In genomic region chr7:92641921-92642511, GRCh38 we compare ENCODE assay signal across 8 cellular contexts. TPM values are rescaled to one million over a fixed set of nuclear protein-coding genes. Genes with fewer than 3 reads are reported as not detected.
DNase-seq lines count a peak whose midpoint lies in the region; ATAC-seq and TF ChIP-seq lines count a peak whose summit lies in the region.

No MANE protein-coding gene starts in this region.

- H3K4me1 Mint-ChIP-seq in stimulated activated naive CD8-positive, alpha-beta T cell treated with anti-CD3 and anti-CD28 coated beads, Interleukin-15, Interleukin-2, amounts not matched to agents 100 ng/mL and 50 ng/mL, for 24 hours (ENCODE audit: low read depth): peaks cover 98% of the 10 kb centered on the region

- no peaks in the 10 kb centered on the region for H3K27me3 Mint-ChIP-seq in stimulated activated naive CD8-positive, alpha-beta T cell treated with anti-CD3 and anti-CD28 coated beads, Interleukin-15, Interleukin-2, amounts not matched to agents 100 ng/mL and 50 ng/mL, for 24 hours

- H3K27ac ChIP-seq in left ventricle myocardium inferior (replicated peaks) (peak overlapping the region; percentile 7), heart right ventricle (peak overlapping the region in 1 of 10 donors; percentile 51), transverse colon (peak overlapping the region in 1 of 4 donors; percentile 8)

- H3K9me3 ChIP-seq in left ventricle myocardium inferior (replicated peaks): no peaks in the 10 kb centered on the region
- no peaks in the 10 kb centered on the region for H3K9me3 ChIP-seq in heart right ventricle
- no peaks in the 10 kb centered on the region for H3K9me3 ChIP-seq in transverse colon

- DNase-seq in left ventricle myocardium inferior: no peak
- DNase-seq in heart right ventricle: no peak
- peak; percentile 54 for DNase-seq in activated CD4-positive, CD25-positive, alpha-beta regulatory T cell treated with anti-CD3 and anti-CD28 coated beads, Interleukin-2, amount 50 U/mL, for 72 hours
- DNase-seq in epithelial cell of proximal tubule (ENCODE audit: low read depth): peak; percentile 98
- no peak for DNase-seq in transverse colon
- DNase-seq in NCI-H345 (lab: John Stamatoyannopoulos, UW): no peak

- H3K27ac Mint-ChIP-seq in stimulated activated naive CD8-positive, alpha-beta T cell treated with anti-CD3 and anti-CD28 coated beads, Interleukin-15, Interleukin-2, amounts not matched to agents 100 ng/mL and 50 ng/mL, for 24 hours: peak overlapping the region; percentile 99

- H3K4me3 Mint-ChIP-seq in stimulated activated naive CD8-positive, alpha-beta T cell treated with anti-CD3 and anti-CD28 coated beads, Interleukin-15, Interleukin-2, amounts not matched to agents 100 ng/mL and 50 ng/mL, for 24 hours: peak overlapping the region; percentile 64

- no peak for TF ChIP-seq EP300 in transverse colon (IDR thresholded peaks at IDR 0.05; ENCODE audit: low read depth)

- intact Hi-C loops in left ventricle myocardium inferior (cut with micrococcal nuclease) (no loop called here), heart right ventricle (cut with DNase I) (loop anchor here in 1 of 10 donors (5.0 kb wide), 1 partner anchor 40 kb away; no protein-coding TSS in a partner anchor), transverse colon (cut with DNase I; ENCODE audit: low total_unique reads) (no loop called here)

- ATAC-seq in heart right ventricle (no peak), HG03342 (IDR thresholded peaks at IDR 0.05; ENCODE audit: unreplicated experiment) (peak; percentile 91)

- H3K27me3 ChIP-seq in left ventricle myocardium inferior (ENCODE audit: low read depth): no peaks in the 10 kb centered on the region
- H3K27me3 ChIP-seq in heart right ventricle: no peaks in the 10 kb centered on the region
- H3K27me3 ChIP-seq in transverse colon: no peaks in the 10 kb centered on the region

- TF ChIP-seq CTCF in left ventricle myocardium inferior (IDR thresholded peaks at IDR 0.05; ENCODE audit: borderline replicate concordance): no peak
- no peak for TF ChIP-seq CTCF in heart right ventricle (IDR thresholded peaks at IDR 0.05)
- no peak for TF ChIP-seq CTCF in epithelial cell of proximal tubule (conservative IDR thresholded peaks at IDR 0.05; ENCODE audit: low read depth, low read length)
- no peak for TF ChIP-seq CTCF in transverse colon (IDR thresholded peaks at IDR 0.05)

- H3K36me3 Mint-ChIP-seq in stimulated activated naive CD8-positive, alpha-beta T cell treated with anti-CD3 and anti-CD28 coated beads, Interleukin-15, Interleukin-2, amounts not matched to agents 100 ng/mL and 50 ng/mL, for 24 hours (ENCODE audit: low read depth): peaks cover 65% of the 10 kb centered on the region

- 83 to 87% methylated on average over 4 of the region's 4 CpGs for WGBS in heart right ventricle, 2 donors
- 62 to 90% methylated on average over 2 to 4 of the region's 4 CpGs for WGBS in transverse colon (ENCODE audit: low coverage in 1 of 2), 2 donors

- in situ Hi-C loops in transverse colon (cut with MboI; ENCODE audit: low pct_ligation_motif_present in 1 of 4, low pct_unique_long_range_greater_than_20kb in 1 of 4, low sequenced_read_pairs in 3 of 4): no loop called here

- H3K4me1 ChIP-seq in left ventricle myocardium inferior (peaks cover 78% of the 10 kb centered on the region), heart right ventricle (peaks cover 18 to 72% (median 38%) of the 10 kb centered on the region in 9 donors), transverse colon (peaks cover 2 to 42% (median 24%) of the 10 kb centered on the region in 4 donors)

- no peaks in the 10 kb centered on the region for H3K9me3 Mint-ChIP-seq in stimulated activated naive CD8-positive, alpha-beta T cell treated with anti-CD3 and anti-CD28 coated beads, Interleukin-15, Interleukin-2, amounts not matched to agents 100 ng/mL and 50 ng/mL, for 24 hours

- no peak for TF ChIP-seq POLR2A in transverse colon (IDR thresholded peaks at IDR 0.05)

- H3K4me3 ChIP-seq in left ventricle myocardium inferior: no peak overlapping the region
- no peak overlapping the region for H3K4me3 ChIP-seq in heart right ventricle
- no peak overlapping the region for H3K4me3 ChIP-seq in epithelial cell of proximal tubule (ENCODE audit: low read depth, low read length)
- no peak overlapping the region for H3K4me3 ChIP-seq in transverse colon

- H3K36me3 ChIP-seq in left ventricle myocardium inferior: no peaks in the 10 kb centered on the region
- H3K36me3 ChIP-seq in heart right ventricle: no peaks in the 10 kb centered on the region
- no peaks in the 10 kb centered on the region for H3K36me3 ChIP-seq in transverse colon

RNA-seq across cellular contexts. Expression of gene FAM133B, which starts 51.8 kb away (rescaled TPM):
- total RNA-seq in left ventricle myocardium inferior (13.6 TPM), heart right ventricle (10 to 100 TPM in 4 of 10 donors, 1 to 10 TPM in 6; 8.0 to 16.1 (median 9.8) TPM), epithelial cell of proximal tubule (14.3 and 20.2 TPM in 2 replicates), transverse colon (10 to 100 TPM in 3 of 4 donors, 1 to 10 TPM in 1; 6.8 to 32.6 (median 15.3) TPM)
- polyA plus RNA-seq in heart right ventricle: 10 to 100 TPM in 1 of 2 donors, 1 to 10 TPM in 1; 8.4 to 37.0 TPM

Comparison
In these comparisons a context has a peak if more than half of its experiments do, and no peak if none do; other contexts are left out.
1. DNase-seq: peak in activated CD4-positive, CD25-positive, alpha-beta regulatory T cell treated with anti-CD3 and anti-CD28 coated beads, Interleukin-2, amount 50 U/mL, for 72 hours (single experiment) and epithelial cell of proximal tubule (single experiment); none in left ventricle myocardium inferior (single experiment), heart right ventricle (0 of 2), transverse colon (single experiment) and NCI-H345 (single experiment).